ENCODE assay signal across 14 cellular contexts in genomic region chr10:79280956-79281355, GRCh38.
A peak's percentile ranks its signal among the peaks of the same experiment; 100 is the strongest.
DNase-seq lines count a peak whose midpoint lies in the region; ATAC-seq and TF ChIP-seq lines count a peak whose summit lies in the region.
"Had no signal": no experiment of that assay in that cellular context is flagged by ENCODE, and none has a peak within 500 bp of the region (broad histone marks: within the 10 kb centered on the region; RNA-seq: fewer than 3 reads in every experiment).

No MANE protein-coding gene starts in this region.

- no peaks in the 10 kb centered on the region for H3K9me3 ChIP-seq in CD4-positive, alpha-beta memory T cell (ENCODE audit: control insufficient read depth in 1 of 2, low read length in 2 of 2)

- DNase-seq in CD4-positive, alpha-beta memory T cell = no peak
- no peak for DNase-seq in RWPE1 (ENCODE audit: low spot score)
- DNase-seq in memory B cell (ENCODE audit: low spot score in 2 of 2) = no peak
- DNase-seq in activated naive CD4-positive, alpha-beta T cell treated with anti-CD3 and anti-CD28 coated beads, Interleukin-2, amount 50 U/mL, for 16 hours = no peak
- DNase-seq: DND-41, H9, NCI-H187, NCI-H226, NCI-H524 treated with DMSO at 0.1 percent for 48 hours, PC-9 had no signal

- peaks cover 13% of the 10 kb centered on the region for H3K36me3 ChIP-seq in CD4-positive, alpha-beta memory T cell (ENCODE audit: insufficient read depth, low read length)

- no peak for TF ChIP-seq CTCF in RWPE1 (conservative IDR thresholded peaks at IDR 0.05; ENCODE audit: low read depth)

- CTCF ChIA-PET in CD4-positive, alpha-beta memory T cell (lab: Charles Lee; ENCODE audit: partially characterized antibody) = interaction anchor here (0.8 to 1.0 kb wide), 2 partner anchors 13 to 32 kb away, joined by 3 to 6 read pairs; no protein-coding TSS in a partner anchor
- CTCF ChIA-PET in RWPE1 (lab: Yijun Ruan, JAX) = interaction anchor here (0.9 to 1.0 kb wide), 2 partner anchors 12 to 66 kb away, joined by 3 read pairs; no protein-coding TSS in a partner anchor

- ATAC-seq in memory B cell (ENCODE audit: low read depth) (no peak), HG03095 (IDR thresholded peaks at IDR 0.05; ENCODE audit: unreplicated experiment) (no peak), HG03175 (IDR thresholded peaks at IDR 0.05; ENCODE audit: unreplicated experiment) (no peak)
- ATAC-seq in stimulated activated memory B cell treated with anti-CD40 and anti-IgM and Interleukin-4, amounts not matched to agents 10 μg/mL and 1 μg/mL and 100 μg/mL, for 72 hours = no peak

- intact Hi-C loops in CD4-positive, alpha-beta memory T cell (cut with micrococcal nuclease) = loop anchor here (10.0 kb wide), 1 partner anchor 164 kb away; the partner anchor contains the start of gene ZCCHC24

- H3K4me3 ChIP-seq in CD4-positive, alpha-beta memory T cell (ENCODE audit: low read length in 2 of 2) = no peak overlapping the region
- H3K4me3 ChIP-seq: PC-9 had no signal

- POLR2A ChIA-PET in CD4-positive, alpha-beta memory T cell (lab: Charles Lee; ENCODE audit: partially characterized antibody) = no interaction called here
- POLR2A ChIA-PET in RWPE1 (lab: Yijun Ruan, JAX; ENCODE audit: low non-redundant PET) = no interaction called here

- H3K27me3 ChIP-seq in CD4-positive, alpha-beta memory T cell (ENCODE audit: insufficient read depth, low read length) = no peaks in the 10 kb centered on the region

- peak overlapping the region in 5 of 7 donors; percentile 10 to 55 (median 16) for H3K27ac Mint-ChIP-seq in CD4-positive, alpha-beta memory T cell
- H3K27ac Mint-ChIP-seq in memory B cell = peak overlapping the region; percentile 30
- peak overlapping the region; percentile 99 for H3K27ac Mint-ChIP-seq in stimulated activated memory B cell treated with anti-CD40 and anti-IgM and Interleukin-4, amounts not matched to agents 10 μg/mL and 1 μg/mL and 100 μg/mL, for 72 hours

- H3K27me3 Mint-ChIP-seq in CD4-positive, alpha-beta memory T cell = no peaks in the 10 kb centered on the region
- no peaks in the 10 kb centered on the region for H3K27me3 Mint-ChIP-seq in memory B cell
- no peaks in the 10 kb centered on the region for H3K27me3 Mint-ChIP-seq in stimulated activated memory B cell treated with anti-CD40 and anti-IgM and Interleukin-4, amounts not matched to agents 10 μg/mL and 1 μg/mL and 100 μg/mL, for 72 hours

- H3K27ac ChIP-seq in CD4-positive, alpha-beta memory T cell (ENCODE audit: low read depth, low read length) = no peak overlapping the region
- H3K27ac ChIP-seq in RWPE1 = peak overlapping the region; percentile 20; the same call in 1 of the 2 replicates
- H3K27ac ChIP-seq: C4-2B, PC-9 had no signal

- peaks cover 18 to 28% of the 10 kb centered on the region in 2 donors for H3K36me3 Mint-ChIP-seq in CD4-positive, alpha-beta memory T cell
- H3K36me3 Mint-ChIP-seq in memory B cell = peaks cover 15% of the 10 kb centered on the region
- H3K36me3 Mint-ChIP-seq in stimulated activated memory B cell treated with anti-CD40 and anti-IgM and Interleukin-4, amounts not matched to agents 10 μg/mL and 1 μg/mL and 100 μg/mL, for 72 hours = peaks cover 56% of the 10 kb centered on the region

- H3K4me1 ChIP-seq in CD4-positive, alpha-beta memory T cell (ENCODE audit: insufficient read depth, low read length) = peaks cover 24% of the 10 kb centered on the region

- H3K4me1 Mint-ChIP-seq in CD4-positive, alpha-beta memory T cell = peaks cover 18 to 41% (median 23%) of the 10 kb centered on the region in 4 donors
- H3K4me1 Mint-ChIP-seq in memory B cell = peaks cover 41% of the 10 kb centered on the region
- H3K4me1 Mint-ChIP-seq in stimulated activated memory B cell treated with anti-CD40 and anti-IgM and Interleukin-4, amounts not matched to agents 10 μg/mL and 1 μg/mL and 100 μg/mL, for 72 hours = peaks cover 63% of the 10 kb centered on the region

- no peaks in the 10 kb centered on the region for H3K9me3 Mint-ChIP-seq in CD4-positive, alpha-beta memory T cell
- H3K9me3 Mint-ChIP-seq in memory B cell = no peaks in the 10 kb centered on the region
- no peaks in the 10 kb centered on the region for H3K9me3 Mint-ChIP-seq in stimulated activated memory B cell treated with anti-CD40 and anti-IgM and Interleukin-4, amounts not matched to agents 10 μg/mL and 1 μg/mL and 100 μg/mL, for 72 hours

- no peak overlapping the region for H3K4me3 Mint-ChIP-seq in CD4-positive, alpha-beta memory T cell
- H3K4me3 Mint-ChIP-seq in memory B cell = no peak overlapping the region
- H3K4me3 Mint-ChIP-seq in stimulated activated memory B cell treated with anti-CD40 and anti-IgM and Interleukin-4, amounts not matched to agents 10 μg/mL and 1 μg/mL and 100 μg/mL, for 72 hours = no peak overlapping the region
- H3K4me3 Mint-ChIP-seq: H9 had no signal

Comparison
In these comparisons a context has a peak if more than half of its experiments do, and no peak if none do; other contexts are left out.
1. H3K27ac Mint-ChIP-seq: peak in every context shown above with its lines; median percentile 99 in stimulated activated memory B cell treated with anti-CD40 and anti-IgM and Interleukin-4, amounts not matched to agents 10 μg/mL and 1 μg/mL and 100 μg/mL, for 72 hours; 30 in memory B cell; 16 in CD4-positive, alpha-beta memory T cell.